In genomic region chr17:58232707-58233156, GRCh38 we compare ENCODE assay signal across 8 cellular contexts. TPM values are rescaled to one million over a fixed set of nuclear protein-coding genes. Genes with fewer than 3 reads are reported as not detected.
DNase-seq lines count a peak whose midpoint lies in the region; ATAC-seq and TF ChIP-seq lines count a peak whose summit lies in the region.

No MANE protein-coding gene starts in this region.

- CTCF ChIA-PET in activated CD8-positive, alpha-beta memory T cell treated with anti-CD3 and anti-CD28 coated beads, Interleukin-2, amount 10 ng/mL, durations not matched to agents 7 days and 5 days (lab: Charles Lee): interaction anchor here (0.9 kb wide), 1 partner anchor 18 kb away, joined by 3 read pairs; no protein-coding TSS in a partner anchor

- H3F3A ChIP-seq in GM23248 (ENCODE audit: insufficient read depth): peaks cover 20% of the 10 kb centered on the region

- WGBS in GM23248 (ENCODE audit: low coverage in 1 of 2, low lambda C conversion rate in 2 of 2, missing lambda C conversion rate in 2 of 2), 2 experiments: 18 to 25% methylated on average over 12 of the region's 12 CpGs
- WGBS in thyroid gland, 2 donors: 53 to 61% methylated on average over 12 of the region's 12 CpGs

- peaks cover 10% of the 10 kb centered on the region for H3K4me1 Mint-ChIP-seq in activated CD8-positive, alpha-beta memory T cell treated with anti-CD3 and anti-CD28 coated beads, Interleukin-2, amount 10 ng/mL, durations not matched to agents 7 days and 5 days
- H3K4me1 Mint-ChIP-seq in immature natural killer cell: no peaks in the 10 kb centered on the region

- H4K20me1 ChIP-seq in GM23248 (ENCODE audit: insufficient read depth): no peaks in the 10 kb centered on the region

- H3K4me2 ChIP-seq in GM23248 (ENCODE audit: unreplicated experiment): peak overlapping the region; percentile 32

- no peak for DNase-seq in activated CD8-positive, alpha-beta memory T cell treated with anti-CD3 and anti-CD28 coated beads, Interleukin-2, amount 10 ng/mL, durations not matched to agents 7 days and 5 days
- DNase-seq in activated CD8-positive, alpha-beta memory T cell treated with anti-CD3 and anti-CD28 coated beads, Interleukin-2, amount 50 U/mL, for 4 hours: no peak
- DNase-seq in GM23248 (peak; percentile 94), LHCN-M2 (ENCODE audit: low read depth) (peak; percentile 22), coronary artery (ENCODE audit: low spot score) (peak; percentile 64), immature natural killer cell (no peak), thyroid gland (no peak)
- DNase-seq in stimulated activated CD4-positive, alpha-beta T cell treated with anti-CD3 and anti-CD28 coated beads, Interleukin-4, amount 100 ng/mL, for 24 hours: peak; percentile 15

- no peak overlapping the region for H3K4me3 ChIP-seq in GM23248
- H3K4me3 ChIP-seq in coronary artery: no peak overlapping the region
- H3K4me3 ChIP-seq in thyroid gland (replicated peaks in 1 of 3): no peak overlapping the region

- intact Hi-C loops in thyroid gland (cut with DNase I): no loop called here

- in situ Hi-C loops in GM23248 (cut with MboI): no loop called here

- peaks cover 68% of the 10 kb centered on the region for H3K27me3 Mint-ChIP-seq in activated CD8-positive, alpha-beta memory T cell treated with anti-CD3 and anti-CD28 coated beads, Interleukin-2, amount 10 ng/mL, durations not matched to agents 7 days and 5 days
- peaks cover 3 to 9% (median 7%) of the 10 kb centered on the region in 3 donors for H3K27me3 Mint-ChIP-seq in immature natural killer cell (ENCODE audit: low read depth in 3 of 3)

- H3K4me3 Mint-ChIP-seq in activated CD8-positive, alpha-beta memory T cell treated with anti-CD3 and anti-CD28 coated beads, Interleukin-2, amount 10 ng/mL, durations not matched to agents 7 days and 5 days: no peak overlapping the region
- H3K4me3 Mint-ChIP-seq in immature natural killer cell: no peak overlapping the region

- TF ChIP-seq POLR2A in thyroid gland (IDR thresholded peaks at IDR 0.05): no peak

- peak; percentile 30 for ATAC-seq in activated CD8-positive, alpha-beta memory T cell treated with anti-CD3 and anti-CD28 coated beads, Interleukin-2, amount 10 ng/mL, durations not matched to agents 7 days and 5 days

- no peaks in the 10 kb centered on the region for H3K9me3 Mint-ChIP-seq in activated CD8-positive, alpha-beta memory T cell treated with anti-CD3 and anti-CD28 coated beads, Interleukin-2, amount 10 ng/mL, durations not matched to agents 7 days and 5 days (ENCODE audit: low read depth)
- no peaks in the 10 kb centered on the region for H3K9me3 Mint-ChIP-seq in immature natural killer cell

- H3K27me3 ChIP-seq in GM23248 (replicated peaks; ENCODE audit: insufficient read depth) (no peaks in the 10 kb centered on the region), thyroid gland (no peaks in the 10 kb centered on the region)

- H3K27ac ChIP-seq in GM23248 (peak overlapping the region; percentile 51), coronary artery (no peak overlapping the region), thyroid gland (no peak overlapping the region)

- peak overlapping the region; percentile 49 for H2AFZ ChIP-seq in GM23248

- no peaks in the 10 kb centered on the region for H3K36me3 Mint-ChIP-seq in activated CD8-positive, alpha-beta memory T cell treated with anti-CD3 and anti-CD28 coated beads, Interleukin-2, amount 10 ng/mL, durations not matched to agents 7 days and 5 days
- no peaks in the 10 kb centered on the region for H3K36me3 Mint-ChIP-seq in immature natural killer cell

- H3K36me3 ChIP-seq in GM23248 (ENCODE audit: low read depth): no peaks in the 10 kb centered on the region
- no peaks in the 10 kb centered on the region for H3K36me3 ChIP-seq in thyroid gland

- H3K9ac ChIP-seq in GM23248: peak overlapping the region; percentile 33; the same call in 1 of the 2 replicates

- H3K9me3 ChIP-seq in GM23248 (ENCODE audit: low read depth): no peaks in the 10 kb centered on the region
- no peaks in the 10 kb centered on the region for H3K9me3 ChIP-seq in thyroid gland

- TF ChIP-seq CTCF in coronary artery (IDR thresholded peaks at IDR 0.05): no peak
- TF ChIP-seq CTCF in thyroid gland (IDR thresholded peaks at IDR 0.05): no peak

- H3K9me2 ChIP-seq in GM23248 (ENCODE audit: insufficient read depth): no peaks in the 10 kb centered on the region

- H3K4me1 ChIP-seq in GM23248 (ENCODE audit: insufficient read depth) (peaks cover 23% of the 10 kb centered on the region), thyroid gland (no peaks in the 10 kb centered on the region)

- no peaks in the 10 kb centered on the region for H3K79me2 ChIP-seq in GM23248 (ENCODE audit: insufficient read depth)

- H3K27ac Mint-ChIP-seq in activated CD8-positive, alpha-beta memory T cell treated with anti-CD3 and anti-CD28 coated beads, Interleukin-2, amount 10 ng/mL, durations not matched to agents 7 days and 5 days: no peak overlapping the region
- H3K27ac Mint-ChIP-seq in immature natural killer cell: no peak overlapping the region

RNA-seq across cellular contexts. Expression of gene LPO, which starts 5.7 kb away (rescaled TPM):
- total RNA-seq in activated CD8-positive, alpha-beta memory T cell treated with anti-CD3 and anti-CD28 coated beads, Interleukin-2, amount 10 ng/mL, durations not matched to agents 7 days and 5 days: not detected
- total RNA-seq in GM23248 (2014; rRNA removed; shearing (Covaris generic)): not detected in 2 replicates
- polyA plus RNA-seq in GM23248 (2016; fragmentation: Nextera tagmentation; extraction: Ambion mirVana) (0.11 TPM in 1 of 2 replicates, not detected in the other), immature natural killer cell (under 1 TPM in 2 of 3 donors, not detected in 1; 0.09 to 0.22 TPM)
- total RNA-seq in LHCN-M2 (2014; rRNA removed) (not detected in 2 replicates), thyroid gland (under 1 TPM in 1 of 4 donors, not detected in 3; 0.27 TPM)
- polyA plus RNA-seq in LHCN-M2 (2012): not detected

RNA-seq across cellular contexts. Expression of gene MKS1, which starts 13.7 kb away (rescaled TPM):
- 10 to 100 TPM; 17.8 to 18.2 TPM for total RNA-seq in activated CD8-positive, alpha-beta memory T cell treated with anti-CD3 and anti-CD28 coated beads, Interleukin-2, amount 10 ng/mL, durations not matched to agents 7 days and 5 days
- 10.2 and 15.3 TPM in 2 replicates for total RNA-seq in GM23248 (2014; rRNA removed; shearing (Covaris generic))
- 14.1 and 15.7 TPM in 2 replicates for polyA plus RNA-seq in GM23248 (2016; fragmentation: Nextera tagmentation; extraction: Ambion mirVana)
- total RNA-seq in LHCN-M2 (2014; rRNA removed): 13.8 and 15.5 TPM in 2 replicates
- polyA plus RNA-seq in LHCN-M2 (2012): 10.5 TPM
- polyA plus RNA-seq in immature natural killer cell: 1 to 10 TPM; 1.6 to 7.9 (median 6.4) TPM
- total RNA-seq in thyroid gland: 10 to 100 TPM; 11.6 to 24.1 (median 15.2) TPM

RNA-seq across cellular contexts. Expression of gene EPX, which starts 40.2 kb away (rescaled TPM):
- total RNA-seq in activated CD8-positive, alpha-beta memory T cell treated with anti-CD3 and anti-CD28 coated beads, Interleukin-2, amount 10 ng/mL, durations not matched to agents 7 days and 5 days: not detected
- not detected in 2 replicates for total RNA-seq in GM23248 (2014; rRNA removed; shearing (Covaris generic))
- polyA plus RNA-seq in GM23248 (2016; fragmentation: Nextera tagmentation; extraction: Ambion mirVana) (not detected in 2 replicates), immature natural killer cell (not detected)
- total RNA-seq in LHCN-M2 (2014; rRNA removed) (not detected in 2 replicates), thyroid gland (not detected)
- polyA plus RNA-seq in LHCN-M2 (2012): not detected

RNA-seq across cellular contexts. Expression of gene MPO, which starts 48.0 kb away (rescaled TPM):
- total RNA-seq in activated CD8-positive, alpha-beta memory T cell treated with anti-CD3 and anti-CD28 coated beads, Interleukin-2, amount 10 ng/mL, durations not matched to agents 7 days and 5 days: under 1 TPM in 1 of 2 experiments, not detected in 1; 0.09 TPM
- total RNA-seq in GM23248 (2014; rRNA removed; shearing (Covaris generic)): 0.38 TPM in 1 of 2 replicates, not detected in the other
- not detected in 2 replicates for polyA plus RNA-seq in GM23248 (2016; fragmentation: Nextera tagmentation; extraction: Ambion mirVana)
- total RNA-seq in LHCN-M2 (2014; rRNA removed): not detected in 2 replicates
- not detected for polyA plus RNA-seq in LHCN-M2 (2012)
- not detected for polyA plus RNA-seq in immature natural killer cell
- under 1 TPM in 2 of 4 donors, not detected in 2; 0.24 to 0.45 TPM for total RNA-seq in thyroid gland

Comparison
In these comparisons a context has a peak if more than half of its experiments do, and no peak if none do; other contexts are left out.
1. DNase-seq: peak in GM23248 (single experiment), LHCN-M2 (single experiment), coronary artery (single experiment) and stimulated activated CD4-positive, alpha-beta T cell treated with anti-CD3 and anti-CD28 coated beads, Interleukin-4, amount 100 ng/mL, for 24 hours (single experiment); none in activated CD8-positive, alpha-beta memory T cell treated with anti-CD3 and anti-CD28 coated beads, Interleukin-2, amount 10 ng/mL, durations not matched to agents 7 days and 5 days (single experiment), activated CD8-positive, alpha-beta memory T cell treated with anti-CD3 and anti-CD28 coated beads, Interleukin-2, amount 50 U/mL, for 4 hours (single experiment), immature natural killer cell (0 of 3) and thyroid gland (0 of 2).